ENCODE assay signal across 8 cellular contexts in genomic region chr2:95159690-95160449, GRCh38. TPM values are rescaled to one million over a fixed set of nuclear protein-coding genes. Genes with fewer than 3 reads are reported as not detected.
DNase-seq lines count a peak whose midpoint lies in the region; ATAC-seq, FAIRE-seq and TF ChIP-seq lines count a peak whose summit lies in the region.

ZNF514 (minus strand) TSS chr2:95159848; CDS start chr2:95153253, 6,595 bp downstream.

- TF ChIP-seq CTCF in heart right ventricle (IDR thresholded peaks at IDR 0.05) (no peak), tibial nerve (IDR thresholded peaks at IDR 0.05) (no peak)

- H3K36me3 ChIP-seq in ES-I3 (ENCODE audit: insufficient read depth, low read length): peaks cover 8% of the 10 kb centered on the region
- H3K36me3 ChIP-seq in adipocyte (ENCODE audit: control insufficient read depth, insufficient read depth, low read length, severe bottlenecking): peaks cover 24% of the 10 kb centered on the region
- H3K36me3 ChIP-seq in heart right ventricle: peaks cover 0 to 24% (median 15%) of the 10 kb centered on the region in 9 donors
- H3K36me3 ChIP-seq in tibial nerve: peaks cover 0 to 36% (median 0%) of the 10 kb centered on the region in 3 donors

- ATAC-seq in heart right ventricle: peak; percentile 87 to 94 (median 90)

- H3K9me3 ChIP-seq in ES-I3 (ENCODE audit: control insufficient read depth, insufficient read depth, low read length): no peaks in the 10 kb centered on the region
- peaks cover 29% of the 10 kb centered on the region for H3K9me3 ChIP-seq in adipocyte (ENCODE audit: control insufficient read depth, low read length)
- H3K9me3 ChIP-seq in heart right ventricle: peaks cover 0 to 15% (median 0%) of the 10 kb centered on the region in 11 donors
- H3K9me3 ChIP-seq in tibial nerve: peaks cover 0 to 10% (median 2%) of the 10 kb centered on the region in 4 donors

- H3K9ac ChIP-seq in ES-I3 (ENCODE audit: low read depth, low read length): peak within 1 kb of the TSS; percentile 89
- H3K9ac ChIP-seq in adipocyte (ENCODE audit: low read length): peak within 1 kb of the TSS; percentile 94

- peak; percentile 75 for DNase-seq in H54 (ENCODE audit: insufficient read length, low spot score)
- DNase-seq in M059J (ENCODE audit: low read depth): peak; percentile 58
- peak; percentile 66 for DNase-seq in T follicular helper cell (ENCODE audit: low read depth)
- peak; percentile 84 for DNase-seq in adipocyte (ENCODE audit: low read depth)
- peak; percentile 64 to 84 for DNase-seq in heart right ventricle
- DNase-seq in pons (ENCODE audit: low spot score): peak; percentile 73
- DNase-seq in tibial nerve (ENCODE audit: low spot score in 2 of 2): peak; percentile 45 to 48

- intact Hi-C loops in heart right ventricle (cut with DNase I): loop anchor here in 6 of 10 donors (5.0 kb wide), 1 partner anchor 38 kb away; the partner anchor contains the start of gene MRPS5 (in 6 of the 6)

- no peak for FAIRE-seq in H54 (lab: Jason Lieb, UNC)

- TF ChIP-seq EP300 in tibial nerve (IDR thresholded peaks at IDR 0.05): peak in 1 of 2 donors; percentile 22

- TF ChIP-seq POLR2A in H54 (IDR thresholded peaks at IDR 0.05; ENCODE audit: low read depth, low read length) (peak; percentile 27; the same call in 1 of the 2 replicates), tibial nerve (IDR thresholded peaks at IDR 0.05) (no peak)

- WGBS in heart right ventricle, 2 donors: 8 to 12% methylated on average over 44 to 59 of the region's 64 CpGs
- WGBS in tibial nerve, 2 donors: 18 to 27% methylated on average over 20 to 31 of the region's 64 CpGs

- H3K27me3 ChIP-seq in adipocyte (replicated peaks; ENCODE audit: control insufficient read depth, insufficient read depth, low read length) (no peaks in the 10 kb centered on the region), heart right ventricle (no peaks in the 10 kb centered on the region), tibial nerve (no peaks in the 10 kb centered on the region)

- H3K4me3 ChIP-seq in adipocyte (ENCODE audit: low read length) (peak within 1 kb of the TSS; percentile 92), heart right ventricle (peak within 1 kb of the TSS; percentile 40 to 90 (median 73)), tibial nerve (peak within 1 kb of the TSS; percentile 57 to 90 (median 78))

- H3K27ac ChIP-seq in heart right ventricle (peak within 1 kb of the TSS; percentile 8 to 91 (median 82)), tibial nerve (peak within 1 kb of the TSS; percentile 82 to 90 (median 86))

- H3K4me1 ChIP-seq in ES-I3 (ENCODE audit: insufficient read depth, low read length): no peaks in the 10 kb centered on the region; the same call in 1 of the 2 replicates
- H3K4me1 ChIP-seq in adipocyte (ENCODE audit: control insufficient read depth, insufficient read depth, low read length): peaks cover 20% of the 10 kb centered on the region
- H3K4me1 ChIP-seq in heart right ventricle: peaks cover 0 to 33% (median 26%) of the 10 kb centered on the region in 9 donors
- peaks cover 0 to 46% (median 15%) of the 10 kb centered on the region in 4 donors for H3K4me1 ChIP-seq in tibial nerve

RNA-seq across cellular contexts. Expression of gene ZNF514, which starts in this region (rescaled TPM):
- 2.7 and 6.1 TPM in 2 replicates for total RNA-seq in M059J (2014; rRNA removed; shearing (Covaris generic))
- 10 to 100 TPM in 8 of 10 donors, 1 to 10 TPM in 2; 9.9 to 17.2 (median 12.4) TPM for total RNA-seq in heart right ventricle
- polyA plus RNA-seq in heart right ventricle: 10 to 100 TPM in 1 of 2 donors, 1 to 10 TPM in 1; 4.9 to 16.4 TPM
- 10 to 100 TPM; 19.4 to 24.1 (median 22.2) TPM for total RNA-seq in tibial nerve

Comparison
In these comparisons a context has a peak if more than half of its experiments do, and no peak if none do; other contexts are left out.
1. Peak in every context shown above with its lines: DNase-seq, ATAC-seq, H3K4me3 ChIP-seq and H3K27ac ChIP-seq.